Comparison of ENCODE assay signal across 1 cellular context in genomic region chr11:66277475-66278391, GRCh38.
A peak's percentile ranks its signal among the peaks of the same experiment; 100 is the strongest.
TF ChIP-seq lines count a peak whose summit lies in the region.

TSS of gene CNIH2 (plus strand) at chr11:66278175. CDS start at chr11:66278457, 282 bp downstream.

TF ChIP-seq in HepG2, 621 proteins besides CTCF, POLR2A, EP300 and RAD21 (continued from another document and continues in another):
- peak; percentile 81 for TF ChIP-seq ZNF687 (CRISPR knock-in tag; IDR thresholded peaks at IDR 0.05)
- TF ChIP-seq ZNF121 (CRISPR knock-in tag; IDR thresholded peaks at IDR 0.05) = no peak
- no peak for TF ChIP-seq SATB2 (CRISPR knock-in tag; IDR thresholded peaks at IDR 0.05)
- TF ChIP-seq RBM22 (optimal IDR thresholded peaks at IDR 0.05; ENCODE audit: low read length) = peak; percentile 49
- no peak for TF ChIP-seq FOXK1 (CRISPR knock-in tag; IDR thresholded peaks at IDR 0.05; ENCODE audit: borderline replicate concordance, low read depth)
- no peak for TF ChIP-seq BATF2 (CRISPR knock-in tag; IDR thresholded peaks at IDR 0.05)
- no peak for TF ChIP-seq ZNF329 (CRISPR knock-in tag; IDR thresholded peaks at IDR 0.05; ENCODE audit: low read depth)
- 0 out of 2 replicates have a peak, but pooled peaks have one; percentile 15 for TF ChIP-seq ZFX (CRISPR knock-in tag; IDR thresholded peaks at IDR 0.05; ENCODE audit: low read depth)
- no peak for TF ChIP-seq ZNF589 (CRISPR knock-in tag; conservative IDR thresholded peaks at IDR 0.05)
- 0 out of 2 replicates have a peak, but pooled peaks have one; percentile 29 for TF ChIP-seq TOPORS (CRISPR knock-in tag; IDR thresholded peaks at IDR 0.05)
- TF ChIP-seq ZNF24 (IDR thresholded peaks at IDR 0.05) = no peak
- no peak for TF ChIP-seq PRPF4 (IDR thresholded peaks at IDR 0.05; ENCODE audit: low read depth, low read length, poor library complexity, severe bottlenecking)
- TF ChIP-seq TOE1 (CRISPR knock-in tag; IDR thresholded peaks at IDR 0.05) = no peak
- TF ChIP-seq ZNF609 (CRISPR knock-in tag; IDR thresholded peaks at IDR 0.05; ENCODE audit: borderline replicate concordance) = no peak
- TF ChIP-seq TMF1 (CRISPR knock-in tag; IDR thresholded peaks at IDR 0.05; ENCODE audit: low read depth) = peak; percentile 54; the same call in 1 of the 2 replicates
- TF ChIP-seq ZBTB25 (CRISPR knock-in tag; IDR thresholded peaks at IDR 0.05) = no peak
- TF ChIP-seq TFDP1 (CRISPR knock-in tag; IDR thresholded peaks at IDR 0.05; ENCODE audit: borderline replicate concordance) = peak; percentile 17; the same call in 1 of the 2 replicates
- no peak for TF ChIP-seq ZNF10 (CRISPR knock-in tag; IDR thresholded peaks at IDR 0.05; ENCODE audit: borderline replicate concordance, low read depth)
- no peak for TF ChIP-seq JARID2 (CRISPR knock-in tag; IDR thresholded peaks at IDR 0.05; ENCODE audit: insufficient replicate concordance)
- no peak for TF ChIP-seq ZNF362 (CRISPR knock-in tag; IDR thresholded peaks at IDR 0.05; ENCODE audit: borderline replicate concordance)
- TF ChIP-seq GPN1 (CRISPR knock-in tag; IDR thresholded peaks at IDR 0.05; ENCODE audit: borderline replicate concordance) = no peak
- no peak for TF ChIP-seq ZNF816 (CRISPR knock-in tag; IDR thresholded peaks at IDR 0.05; ENCODE audit: borderline replicate concordance)
- TF ChIP-seq ZNF891 (CRISPR knock-in tag; IDR thresholded peaks at IDR 0.05) = no peak
- no peak for TF ChIP-seq ZNF607 (CRISPR knock-in tag; IDR thresholded peaks at IDR 0.05; ENCODE audit: borderline replicate concordance)
- TF ChIP-seq ZNF782 (CRISPR knock-in tag; IDR thresholded peaks at IDR 0.05; ENCODE audit: borderline replicate concordance) = no peak
- TF ChIP-seq ZNF724P (CRISPR knock-in tag; IDR thresholded peaks at IDR 0.05; ENCODE audit: borderline replicate concordance) = peak; percentile 67; the same call in 1 of the 2 replicates
- TF ChIP-seq ZNF629 (CRISPR knock-in tag; conservative IDR thresholded peaks at IDR 0.05) = no peak
- TF ChIP-seq HIVEP1 (CRISPR knock-in tag; IDR thresholded peaks at IDR 0.05) = peak; percentile 34; the same call in 1 of the 2 replicates
- no peak for TF ChIP-seq GPBP1L1 (CRISPR knock-in tag; IDR thresholded peaks at IDR 0.05)
- no peak for TF ChIP-seq ZNF251 (CRISPR knock-in tag; IDR thresholded peaks at IDR 0.05)
- no peak for TF ChIP-seq STAT6 (CRISPR knock-in tag; IDR thresholded peaks at IDR 0.05; ENCODE audit: borderline replicate concordance)
- no peak for TF ChIP-seq PHF5A (CRISPR knock-in tag; IDR thresholded peaks at IDR 0.05; ENCODE audit: low read depth, unreplicated experiment)
- TF ChIP-seq MLXIP (CRISPR knock-in tag; IDR thresholded peaks at IDR 0.05; ENCODE audit: borderline replicate concordance) = no peak
- no peak for TF ChIP-seq NFKBIZ (CRISPR knock-in tag; IDR thresholded peaks at IDR 0.05)
- TF ChIP-seq NR2F2 (IDR thresholded peaks at IDR 0.05; ENCODE audit: borderline replicate concordance, low read depth) = no peak
- peak; percentile 49; the same call in 1 of the 2 replicates for TF ChIP-seq MAX (IDR thresholded peaks at IDR 0.05)
- no peak for TF ChIP-seq ETV5 (CRISPR knock-in tag; IDR thresholded peaks at IDR 0.05; ENCODE audit: borderline replicate concordance)
- TF ChIP-seq SIX1 (CRISPR knock-in tag; IDR thresholded peaks at IDR 0.05; ENCODE audit: borderline replicate concordance) = no peak
- TF ChIP-seq HDAC2 (CRISPR knock-in tag; IDR thresholded peaks at IDR 0.05) = no peak
